In genomic region chrX:67787196-67787595, GRCh38 we compare ENCODE assay signal across 14 cellular contexts.
A peak's percentile ranks its signal among the peaks of the same experiment; 100 is the strongest.
DNase-seq lines count a peak whose midpoint lies in the region; TF ChIP-seq lines count a peak whose summit lies in the region.
"Had no signal": no experiment of that assay in that cellular context is flagged by ENCODE, and none has a peak within 500 bp of the region (broad histone marks: within the 10 kb centered on the region; RNA-seq: fewer than 3 reads in every experiment).

No MANE protein-coding gene starts in this region.

- peak overlapping the region; percentile 95 for H3K27ac ChIP-seq in VCaP
- H3K27ac ChIP-seq: C4-2B, PC-9, SJSA1 had no signal

- H3K4me3 ChIP-seq in AG10803 (ENCODE audit: low read length) (no peak overlapping the region), foreskin fibroblast (ENCODE audit: low read depth in 1 of 2, low read length in 2 of 2) (no peak overlapping the region)
- H3K4me3 ChIP-seq: K562, PC-9, SJSA1 had no signal

- TF ChIP-seq CTCF in AG10803 (conservative IDR thresholded peaks at IDR 0.05; ENCODE audit: low read length), result no peak
- no peak for TF ChIP-seq CTCF in VCaP (conservative IDR thresholded peaks at IDR 0.05)
- TF ChIP-seq CTCF in foreskin fibroblast (IDR thresholded peaks at IDR 0.05; ENCODE audit: low read depth, low read length), result no peak

- peak; percentile 55 for DNase-seq in AG10803 (ENCODE audit: low read depth)
- DNase-seq in HCEC 1CT, result peak; percentile 1
- DNase-seq in foreskin fibroblast, result peak; percentile 65 to 88
- DNase-seq in SKM-1 (lab: John Stamatoyannopoulos, UW; ENCODE audit: unreplicated experiment), result no peak
- no peak for DNase-seq in activated naive CD4-positive, alpha-beta T cell treated with anti-CD3 and anti-CD28 coated beads, Interleukin-2, amount 50 U/mL, for 16 hours
- DNase-seq in NCI-H774 (lab: John Stamatoyannopoulos, UW), result no peak
- DNase-seq: DMS79, NCI-H1694 treated with DMSO at 0.1 percent for 48 hours, NCI-H524 treated with DMSO at 0.1 percent for 48 hours, PC-9 had no signal

Comparison
In these comparisons a context has a peak if more than half of its experiments do, and no peak if none do; other contexts are left out.
1. DNase-seq: peak in AG10803 (single experiment), HCEC 1CT (single experiment) and foreskin fibroblast (2 of 2); none in SKM-1 (single experiment), activated naive CD4-positive, alpha-beta T cell treated with anti-CD3 and anti-CD28 coated beads, Interleukin-2, amount 50 U/mL, for 16 hours (single experiment) and NCI-H774 (single experiment).